23 cellular contexts compared by ENCODE assay signal in the genomic region with DNA sequence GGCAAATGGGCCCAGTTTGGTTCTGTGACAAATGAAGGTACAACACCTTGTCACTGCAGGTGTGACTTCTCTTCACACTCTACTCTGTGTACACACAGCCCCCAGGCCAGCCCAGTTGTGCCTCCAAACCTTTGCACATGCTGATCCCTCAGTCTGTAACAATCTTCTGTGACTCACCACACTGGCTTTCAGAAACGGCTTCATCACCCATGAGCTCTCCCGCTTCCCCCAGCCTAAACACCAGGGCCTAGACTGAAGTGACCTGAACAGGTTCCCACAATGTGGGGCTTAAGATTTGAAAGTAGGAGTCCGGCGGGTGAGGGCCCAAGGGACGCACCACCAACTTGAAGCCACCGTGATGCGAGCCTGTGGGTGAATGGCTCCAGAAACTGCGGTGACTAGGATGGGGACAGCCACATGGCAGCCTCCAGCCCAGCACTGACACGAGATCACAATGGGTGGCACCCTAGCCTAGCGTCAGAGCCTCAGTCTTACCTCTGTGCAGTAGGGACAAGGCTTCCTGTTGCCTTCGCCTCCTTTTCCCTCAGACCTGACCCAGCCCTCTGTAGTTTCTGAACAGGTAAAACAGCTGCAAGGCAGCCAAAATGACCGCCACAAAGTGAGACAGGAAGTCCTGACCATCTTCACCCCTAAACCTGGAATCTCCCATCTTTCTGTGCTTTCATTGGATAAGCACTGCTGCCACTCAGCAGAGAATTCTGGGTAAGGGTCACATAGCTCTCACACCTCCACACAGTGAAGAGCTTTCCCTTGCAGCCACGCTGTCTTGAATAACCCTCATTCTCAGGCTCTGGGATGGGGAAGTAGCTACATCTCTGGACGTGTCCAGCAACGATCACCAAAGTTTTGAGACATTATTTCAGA. TPM values are rescaled to one million over a fixed set of nuclear protein-coding genes. Genes with fewer than 3 reads are reported as not detected.
DNase-seq lines count a peak whose midpoint lies in the region; ATAC-seq, FAIRE-seq and TF ChIP-seq lines count a peak whose summit lies in the region.
"Had no signal": no experiment of that assay in that cellular context is flagged by ENCODE, and none has a peak within 500 bp of the region (broad histone marks: within the 10 kb centered on the region; RNA-seq: fewer than 3 reads in every experiment).

No MANE protein-coding gene starts in this region.

- H3K9me3 Mint-ChIP-seq in activated CD4-positive, alpha-beta T cell treated with anti-CD3 and anti-CD28 coated beads, Interleukin-2, amount 10 ng/mL, durations not matched to agents 24 days and 14 days: peaks cover 28% of the 10 kb centered on the region

- no peaks in the 10 kb centered on the region for H4K20me1 ChIP-seq in PC-3 (ENCODE audit: low read length)
- no peaks in the 10 kb centered on the region for H4K20me1 ChIP-seq in K562 (replicated peaks; ENCODE audit: control insufficient read depth, insufficient read depth, low read length)

- H3K9ac ChIP-seq in PC-3 (ENCODE audit: low read length) (no peak overlapping the region), K562 (ENCODE audit: insufficient read depth in 1 of 2, low read depth in 2 of 2, low read length in 2 of 2) (no peak overlapping the region)

- FAIRE-seq in K562 (lab: Jason Lieb, UNC) (no peak), urothelium cell line (lab: Jason Lieb, UNC) (no peak)
- FAIRE-seq: A204.1 had no signal

- DNase-seq in activated CD4-positive, alpha-beta T cell treated with anti-CD3 and anti-CD28 coated beads, Interleukin-2, amount 10 ng/mL, durations not matched to agents 24 days and 14 days: peak; percentile 41
- no peak for DNase-seq in activated CD4-positive, alpha-beta T cell treated with anti-CD3 and anti-CD28 coated beads for 1 hour
- peak; percentile 2 for DNase-seq in PC-3
- DNase-seq in K562 (ENCODE audit: extremely low read depth in 1 of 4, low spot score in 3 of 4): peak in 1 of 4 experiments; percentile 16
- DNase-seq in urothelium cell line (ENCODE audit: low spot score): peak; percentile 50
- no peak for DNase-seq in retina
- DNase-seq in occipital lobe (lab: John Stamatoyannopoulos, UW): no peak
- no peak for DNase-seq in stimulated activated CD4-positive, alpha-beta T cell treated with anti-CD3 and anti-CD28 coated beads, Interleukin-4, amount 100 ng/mL, for 1 hour
- DNase-seq: BE2C; CD4-positive, CD25-positive, alpha-beta regulatory T cell; COR-L47; DMS 273 treated with DMSO at 0.1 percent for 48 hours; DND-41; GDM1; Karpas-422; MG63; NCI-H1048; NCI-H146; NCI-H2029 treated with DMSO at 0.1 percent for 48 hours; NCI-H748 treated with DMSO at 0.1 percent for 48 hours had no signal

- H3K4me2 ChIP-seq in PC-3 (ENCODE audit: low read length) (no peak overlapping the region), K562 (ENCODE audit: insufficient read depth, low read length) (peak overlapping the region; percentile 23; the same call in 1 of the 2 replicates)
- H3K4me2 ChIP-seq: GM23338 had no signal

- H3K79me2 ChIP-seq in PC-3 (ENCODE audit: low read length) (no peaks in the 10 kb centered on the region), K562 (ENCODE audit: control insufficient read depth, insufficient read depth, low read length) (no peaks in the 10 kb centered on the region)

- H3K4me1 Mint-ChIP-seq in activated CD4-positive, alpha-beta T cell treated with anti-CD3 and anti-CD28 coated beads, Interleukin-2, amount 10 ng/mL, durations not matched to agents 24 days and 14 days: no peaks in the 10 kb centered on the region
- H3K4me1 Mint-ChIP-seq: GM23338 had no signal

- no peak overlapping the region for H3K4me3 ChIP-seq in PC-3 (ENCODE audit: low read length)
- H3K4me3 ChIP-seq in K562: no peak overlapping the region
- H3K4me3 ChIP-seq: GM23338, MG63 had no signal

- no peak for TF ChIP-seq POLR2A in K562 (conservative IDR thresholded peaks at IDR 0.05)

- TF ChIP-seq CTCF in PC-3 (conservative IDR thresholded peaks at IDR 0.05; ENCODE audit: low read depth, low read length): no peak
- no peak for TF ChIP-seq CTCF in K562 (IDR thresholded peaks at IDR 0.05 in 2 of 3, conservative IDR thresholded peaks at IDR 0.05 in 1 of 3; ENCODE audit: insufficient read depth in 2 of 3, low read depth in 1 of 3, low read length in 3 of 3)

- H3K9me1 ChIP-seq in K562 (ENCODE audit: control insufficient read depth, insufficient read depth, low read length): no peaks in the 10 kb centered on the region

- H3K27me3 Mint-ChIP-seq in activated CD4-positive, alpha-beta T cell treated with anti-CD3 and anti-CD28 coated beads, Interleukin-2, amount 10 ng/mL, durations not matched to agents 24 days and 14 days: no peaks in the 10 kb centered on the region
- H3K27me3 Mint-ChIP-seq: CD4-positive, CD25-positive, alpha-beta regulatory T cell had no signal

- no peaks in the 10 kb centered on the region for H3K9me2 ChIP-seq in PC-3 (replicated peaks; ENCODE audit: low read length)

- H3K4me1 ChIP-seq in PC-3 (ENCODE audit: insufficient read depth, low read length) (no peaks in the 10 kb centered on the region), K562 (replicated peaks in 1 of 2; ENCODE audit: control insufficient read depth in 2 of 2, insufficient read depth in 2 of 2, low read length in 2 of 2) (no peaks in the 10 kb centered on the region)
- H3K4me1 ChIP-seq: BE2C had no signal

- no peak overlapping the region for H2AFZ ChIP-seq in PC-3 (ENCODE audit: low read length)
- H2AFZ ChIP-seq in K562 (ENCODE audit: low read depth, low read length): peak overlapping the region; percentile 61
- H2AFZ ChIP-seq: GM23338 had no signal

- no peaks in the 10 kb centered on the region for H3K27me3 ChIP-seq in PC-3 (ENCODE audit: low read length)
- no peaks in the 10 kb centered on the region; a peak in 2 of 5 replicates for H3K27me3 ChIP-seq in K562 (ENCODE audit: control insufficient read depth in 2 of 2, insufficient read depth in 2 of 2, low read length in 2 of 2)
- H3K27me3 ChIP-seq: BE2C, MG63 had no signal

- no peaks in the 10 kb centered on the region for H3K36me3 Mint-ChIP-seq in activated CD4-positive, alpha-beta T cell treated with anti-CD3 and anti-CD28 coated beads, Interleukin-2, amount 10 ng/mL, durations not matched to agents 24 days and 14 days (ENCODE audit: low read depth)

- H3K27ac ChIP-seq in PC-3 (ENCODE audit: low read length) (no peak overlapping the region), K562 (ENCODE audit: extremely low read depth, low read depth, low read length) (no peak overlapping the region)

- CTCF ChIA-PET in PC-3 (lab: Charles Lee): no interaction called here
- CTCF ChIA-PET in K562 (lab: Yijun Ruan, JAX; ENCODE audit: low intra/inter-chr PET ratio): no interaction called here

- H3K27ac Mint-ChIP-seq in activated CD4-positive, alpha-beta T cell treated with anti-CD3 and anti-CD28 coated beads, Interleukin-2, amount 10 ng/mL, durations not matched to agents 24 days and 14 days: no peak overlapping the region
- H3K27ac Mint-ChIP-seq: CD4-positive, CD25-positive, alpha-beta regulatory T cell; GM23338 had no signal

- H3F3A ChIP-seq in PC-3 (ENCODE audit: low read length, unreplicated experiment): no peaks in the 10 kb centered on the region

- in situ Hi-C loops in K562 (cut with MboI): no loop called here

- intact Hi-C loops in activated CD4-positive, alpha-beta T cell treated with anti-CD3 and anti-CD28 coated beads, Interleukin-2, amount 10 ng/mL, durations not matched to agents 24 days and 14 days (cut with micrococcal nuclease): no loop called here
- intact Hi-C loops in PC-3 (cut with micrococcal nuclease): no loop called here
- intact Hi-C loops in K562 (cut with micrococcal nuclease): no loop called here

- POLR2A ChIA-PET in PC-3 (lab: Charles Lee; ENCODE audit: unreplicated experiment): no interaction called here
- POLR2A ChIA-PET in K562 (lab: Yijun Ruan, JAX): interaction anchor here (1.1 kb wide), 1 partner anchor 11 kb away, joined by 3 read pairs; no protein-coding TSS in a partner anchor

- no peak for TF ChIP-seq RAD21 in K562 (CRISPR knock-in tag; conservative IDR thresholded peaks at IDR 0.05 in 1 of 2, IDR thresholded peaks at IDR 0.05 in 1 of 2)

- no peak overlapping the region for H3K4me3 Mint-ChIP-seq in activated CD4-positive, alpha-beta T cell treated with anti-CD3 and anti-CD28 coated beads, Interleukin-2, amount 10 ng/mL, durations not matched to agents 24 days and 14 days
- H3K4me3 Mint-ChIP-seq: CD4-positive, CD25-positive, alpha-beta regulatory T cell; GM23338 had no signal

- no TSS peak for BruUV-seq in PC-3 (replicated peaks; lab: Mats Ljungman, UMichigan)
- BruUV-seq in K562 (replicated peaks; lab: Mats Ljungman, UMichigan): no TSS peak

- H3K9me3 ChIP-seq in PC-3 (ENCODE audit: low read length): 0 out of 2 replicates have a peak, but pooled peaks cover 3% of the 10 kb centered on the region
- no peaks in the 10 kb centered on the region; the same call in 1 of the 2 replicates for H3K9me3 ChIP-seq in K562 (replicated peaks; ENCODE audit: control insufficient read depth, insufficient read depth, low read depth, low read length)
- H3K9me3 ChIP-seq: BE2C had no signal

- WGBS in K562 (ENCODE audit: insufficient coverage, low coverage, missing lambda C conversion rate): 6% methylated on average over 15 of the region's 15 CpGs

- ATAC-seq in PC-3: no peak
- no peak for ATAC-seq in K562
- ATAC-seq: GM23338, HCT116 had no signal

- no peak for TF ChIP-seq EP300 in K562 (IDR thresholded peaks at IDR 0.05; ENCODE audit: low read length)

- H3K36me3 ChIP-seq in PC-3 (ENCODE audit: low read depth, low read length): no peaks in the 10 kb centered on the region
- no peaks in the 10 kb centered on the region for H3K36me3 ChIP-seq in K562 (ENCODE audit: control insufficient read depth, insufficient read depth, low read length)
- H3K36me3 ChIP-seq: BE2C, MG63 had no signal

RNA-seq across cellular contexts. Expression of a gene that starts 34.2 kb away (rescaled TPM):
- 2.2 and 2.4 TPM in 2 replicates for total RNA-seq in activated CD4-positive, alpha-beta T cell treated with anti-CD3 and anti-CD28 coated beads, Interleukin-2, amount 10 ng/mL, durations not matched to agents 24 days and 14 days
- total RNA-seq in PC-3 (2014; rRNA removed) (not detected in 2 replicates), K562 (2014; rRNA removed) (3.2 and 4.3 TPM in 2 replicates), K562 (2014; rRNA removed; fragmentation: Illumina TruSeq; extraction: Trizol) (2.2 and 2.8 TPM in 2 replicates), K562 (2015; rRNA removed; fragmentation: Illumina TruSeq; extraction: Trizol) (2.3 TPM in 2 replicates), K562 (2021) (3.2 and 3.3 TPM in 2 replicates), occipital lobe (12.2 TPM)
- 5.1 and 5.5 TPM in 2 replicates for total RNA-seq in K562 (2011; cell fraction: chromatin; rRNA removed; ENCODE audit: low replicate concordance)
- total RNA-seq in K562 (2011; cell fraction: nucleolus; rRNA removed): 4.3 TPM in 2 replicates
- total RNA-seq in K562 (2011; cell fraction: nucleoplasm; rRNA removed): 5.1 and 8.2 TPM in 2 replicates
- polyA plus RNA-seq in K562 (2011; rRNA removed) (4.4 and 5.8 TPM in 2 replicates), K562 (2014; fragmentation: Illumina TruSeq; extraction: Trizol) (2.4 and 2.8 TPM in 2 replicates), K562 (2014; fragmentation: Nextera tagmentation; extraction: Ambion mirVana) (under 1 TPM; 0.71 to 0.73 TPM), K562 (2014; rRNA removed) (6.0 and 6.7 TPM in 2 replicates)
- polyA plus RNA-seq in K562 (2011; cell fraction: cytosol; rRNA removed): 8.4 and 8.9 TPM in 2 replicates
- polyA plus RNA-seq in K562 (2011; cell fraction: nucleus; rRNA removed): 10.8 and 11.8 TPM in 2 replicates
- 4.4 and 5.3 TPM in 2 replicates for polyA plus RNA-seq in K562 (2012)
- polyA minus RNA-seq in K562 (2011; rRNA and poly(A)+ RNA removed): 1.8 and 2.2 TPM in 2 replicates
- polyA minus RNA-seq in K562 (2011; cell fraction: cytosol; rRNA and poly(A)+ RNA removed): 1.8 and 2.4 TPM in 2 replicates
- polyA minus RNA-seq in K562 (2011; cell fraction: nucleus; rRNA and poly(A)+ RNA removed): 5.4 and 7.7 TPM in 2 replicates

Comparison
In these comparisons a context has a peak if more than half of its experiments do, and no peak if none do; other contexts are left out.
1. DNase-seq: peak in activated CD4-positive, alpha-beta T cell treated with anti-CD3 and anti-CD28 coated beads, Interleukin-2, amount 10 ng/mL, durations not matched to agents 24 days and 14 days (single experiment), PC-3 (single experiment) and urothelium cell line (single experiment); none in activated CD4-positive, alpha-beta T cell treated with anti-CD3 and anti-CD28 coated beads for 1 hour (single experiment), retina (single experiment), occipital lobe (single experiment) and stimulated activated CD4-positive, alpha-beta T cell treated with anti-CD3 and anti-CD28 coated beads, Interleukin-4, amount 100 ng/mL, for 1 hour (single experiment).